In genomic region chr2:96758987-96759386, GRCh38 we compare ENCODE assay signal across 23 cellular contexts. TPM values are rescaled to one million over a fixed set of nuclear protein-coding genes. Genes with fewer than 3 reads are reported as not detected.
DNase-seq lines count a peak whose midpoint lies in the region; ATAC-seq and TF ChIP-seq lines count a peak whose summit lies in the region.
"Had no signal": no experiment of that assay in that cellular context is flagged by ENCODE, and none has a peak within 500 bp of the region (broad histone marks: within the 10 kb centered on the region; RNA-seq: fewer than 3 reads in every experiment).

No MANE protein-coding gene starts in this region.

- no TSS peak for BruUV-seq in OCI-LY7 (replicated peaks; lab: Mats Ljungman, UMichigan)

- no peak overlapping the region for H3K4me2 ChIP-seq in OCI-LY7 (ENCODE audit: low read length)
- H3K4me2 ChIP-seq in neural progenitor cell = no peak overlapping the region

- H3K27ac Mint-ChIP-seq in CD4-positive, alpha-beta T cell = peak overlapping the region; percentile 93
- no peak overlapping the region for H3K27ac Mint-ChIP-seq in neural progenitor cell
- H3K27ac Mint-ChIP-seq: activated naive CD4-positive, alpha-beta T cell treated with anti-CD3 and anti-CD28 coated beads for 36 hours had no signal

- POLR2A ChIA-PET in CD4-positive, alpha-beta T cell (lab: Charles Lee) = interaction anchor here (1.1 to 1.3 kb wide), 3 partner anchors 57 to 121 kb away, joined by 3 to 4 read pairs (median 3); partner anchors contain the start of genes CNNM3 and KANSL3
- POLR2A ChIA-PET in OCI-LY7 (lab: Charles Lee) = interaction anchor here (0.5 to 1.3 kb wide), 4 partner anchors 12 to 20 kb away, joined by 3 to 4 read pairs (median 4); no protein-coding TSS in a partner anchor

- ATAC-seq in CD4-positive, alpha-beta T cell (ENCODE audit: poor library complexity) = no peak
- ATAC-seq in GM21367 (IDR thresholded peaks at IDR 0.05; ENCODE audit: unreplicated experiment) = no peak
- no peak for ATAC-seq in GM21381 (IDR thresholded peaks at IDR 0.05; ENCODE audit: unreplicated experiment)
- ATAC-seq: activated CD4-positive, CD25-positive, alpha-beta regulatory T cell treated with anti-CD3 and anti-CD28 coated beads, Interleukin-2, amount 50 U/mL, for 24 hours had no signal

- no peaks in the 10 kb centered on the region for H3K36me3 Mint-ChIP-seq in CD4-positive, alpha-beta T cell (ENCODE audit: low read depth)
- no peaks in the 10 kb centered on the region for H3K36me3 Mint-ChIP-seq in neural progenitor cell
- H3K36me3 Mint-ChIP-seq: CD14-positive monocyte had no signal

- intact Hi-C loops in CD4-positive, alpha-beta T cell (cut with DNase I, micrococcal nuclease) = no loop called here
- intact Hi-C loops in OCI-LY7 (cut with micrococcal nuclease; ENCODE audit: unreplicated experiment) (no loop called here), colonic mucosa (cut with DNase I) (loop anchor here (10.0 kb wide), 1 partner anchor 114 kb away; the partner anchor contains the start of gene FER1L5)

- peaks cover 45% of the 10 kb centered on the region for H3K4me1 Mint-ChIP-seq in CD4-positive, alpha-beta T cell (ENCODE audit: low read depth)
- H3K4me1 Mint-ChIP-seq in neural progenitor cell = peaks cover 42% of the 10 kb centered on the region

- peaks cover 6% of the 10 kb centered on the region; the same call in 1 of the 2 replicates for H4K20me1 ChIP-seq in OCI-LY7 (ENCODE audit: insufficient read depth, low read length)
- H4K20me1 ChIP-seq in neural progenitor cell (ENCODE audit: low read depth) = peaks cover 8% of the 10 kb centered on the region

- no peaks in the 10 kb centered on the region for H3K9me2 ChIP-seq in OCI-LY7 (ENCODE audit: insufficient read depth, low read length)

- TF ChIP-seq CTCF in CD4-positive, alpha-beta T cell (IDR thresholded peaks at IDR 0.05) = no peak
- TF ChIP-seq CTCF in OCI-LY7 (conservative IDR thresholded peaks at IDR 0.05; ENCODE audit: low read length) (no peak), colonic mucosa (IDR thresholded peaks at IDR 0.05) (no peak), neural progenitor cell (IDR thresholded peaks at IDR 0.05) (no peak)

- H3K79me2 ChIP-seq in OCI-LY7 (ENCODE audit: insufficient read depth, low read depth, low read length) (peaks cover 13% of the 10 kb centered on the region; the same call in 1 of the 2 replicates), neural progenitor cell (ENCODE audit: low read depth) (peaks cover 24% of the 10 kb centered on the region)
- H3K79me2 ChIP-seq: parathyroid adenoma had no signal

- no peaks in the 10 kb centered on the region for H3K9me3 ChIP-seq in CD4-positive, alpha-beta T cell (ENCODE audit: control insufficient read depth, low read length)
- H3K9me3 ChIP-seq in OCI-LY7 (ENCODE audit: low read length) (no peaks in the 10 kb centered on the region), colonic mucosa (no peaks in the 10 kb centered on the region), neural progenitor cell (ENCODE audit: low read depth) (no peaks in the 10 kb centered on the region)
- H3K9me3 ChIP-seq: right lobe of liver, uterus had no signal

- H3K36me3 ChIP-seq in OCI-LY7 (ENCODE audit: insufficient read depth, low read length) (no peaks in the 10 kb centered on the region), colonic mucosa (no peaks in the 10 kb centered on the region), neural progenitor cell (no peaks in the 10 kb centered on the region)
- H3K36me3 ChIP-seq: right lobe of liver, uterus had no signal

- peak overlapping the region in 1 of 2 donors; percentile 79 for H3K9ac ChIP-seq in colonic mucosa (ENCODE audit: low read depth in 2 of 2, low read length in 2 of 2)
- no peak overlapping the region for H3K9ac ChIP-seq in neural progenitor cell
- H3K9ac ChIP-seq: parathyroid adenoma had no signal

- no peak overlapping the region for H3K27ac ChIP-seq in CD4-positive, alpha-beta T cell (ENCODE audit: low read depth, low read length)
- no peak overlapping the region for H3K27ac ChIP-seq in OCI-LY7 (ENCODE audit: low read depth, low read length, poor library complexity, severe bottlenecking)
- H3K27ac ChIP-seq in colonic mucosa = peak overlapping the region; percentile 56
- no peak overlapping the region for H3K27ac ChIP-seq in neural progenitor cell
- H3K27ac ChIP-seq: parathyroid adenoma, right lobe of liver, uterus had no signal

- no peaks in the 10 kb centered on the region for H3K27me3 Mint-ChIP-seq in CD4-positive, alpha-beta T cell
- peaks cover 6% of the 10 kb centered on the region for H3K27me3 Mint-ChIP-seq in neural progenitor cell (ENCODE audit: insufficient read depth, low read depth)
- H3K27me3 Mint-ChIP-seq: activated T-cell treated with anti-CD3 and anti-CD28 coated beads, Interleukin-2, amount 50 U/mL, for 24 hours had no signal

- no peaks in the 10 kb centered on the region for H3K9me3 Mint-ChIP-seq in CD4-positive, alpha-beta T cell
- H3K9me3 Mint-ChIP-seq in neural progenitor cell = no peaks in the 10 kb centered on the region
- H3K9me3 Mint-ChIP-seq: activated naive CD4-positive, alpha-beta T cell treated with anti-CD3 and anti-CD28 coated beads for 36 hours; activated T-cell treated with anti-CD3 and anti-CD28 coated beads, Interleukin-2, amount 50 U/mL, for 24 hours had no signal

- H3K27me3 ChIP-seq in CD4-positive, alpha-beta T cell (ENCODE audit: control insufficient read depth, insufficient read depth, low read length) = no peaks in the 10 kb centered on the region
- H3K27me3 ChIP-seq in colonic mucosa (no peaks in the 10 kb centered on the region), neural progenitor cell (no peaks in the 10 kb centered on the region)
- H3K27me3 ChIP-seq: right lobe of liver, uterus had no signal

- H2AFZ ChIP-seq in OCI-LY7 (ENCODE audit: low read length) = peak overlapping the region; percentile 88; the same call in 1 of the 2 replicates
- H2AFZ ChIP-seq in neural progenitor cell (replicated peaks) = peak overlapping the region; percentile 9
- H2AFZ ChIP-seq: parathyroid adenoma had no signal

- H3F3A ChIP-seq in neural progenitor cell (ENCODE audit: low read depth) = peaks cover 44% of the 10 kb centered on the region

- CTCF ChIA-PET in CD4-positive, alpha-beta T cell (lab: Charles Lee) = interaction anchor here (2.8 kb wide), 1 partner anchor 121 kb away, joined by 12 read pairs; the partner anchor contains the start of gene KANSL3
- CTCF ChIA-PET in OCI-LY7 (lab: Charles Lee; ENCODE audit: unreplicated experiment) = no interaction called here

- H3K4me1 ChIP-seq in OCI-LY7 (ENCODE audit: insufficient read depth, low read length, poor library complexity, severe bottlenecking) = peaks cover 32% of the 10 kb centered on the region
- H3K4me1 ChIP-seq in colonic mucosa = peaks cover 8% of the 10 kb centered on the region
- peaks cover 30% of the 10 kb centered on the region for H3K4me1 ChIP-seq in neural progenitor cell

- DNase-seq in CD4-positive, alpha-beta T cell = no peak
- DNase-seq in OCI-LY7 (ENCODE audit: low spot score) (no peak), colonic mucosa (peak; percentile 58), neural progenitor cell (ENCODE audit: low spot score) (no peak), occipital lobe (lab: John Stamatoyannopoulos, UW) (no peak)
- DNase-seq in stimulated activated CD4-positive, alpha-beta T cell treated with anti-CD3 and anti-CD28 coated beads, Interleukin-12 subunit alpha, Interleukin-12 subunit beta, amount 100 ng/mL, for 4 hours = no peak
- DNase-seq: activated naive CD4-positive, alpha-beta T cell treated with anti-CD3 and anti-CD28 coated beads for 36 hours; activated T-cell treated with anti-CD3 and anti-CD28 coated beads, Interleukin-2, amount 50 U/mL, for 24 hours; amygdala; GDM1; glutamatergic neuron; GOT3; IMR-90; MM.1S; NCI-H526; uterus had no signal

- H3K4me3 ChIP-seq in OCI-LY7 (ENCODE audit: low read depth, low read length, poor library complexity, severe bottlenecking) (no peak overlapping the region), colonic mucosa (no peak overlapping the region), neural progenitor cell (no peak overlapping the region)
- H3K4me3 ChIP-seq: lung, right lobe of liver, uterus had no signal

- H3K4me3 Mint-ChIP-seq in CD4-positive, alpha-beta T cell = peak overlapping the region; percentile 94
- H3K4me3 Mint-ChIP-seq in neural progenitor cell = no peak overlapping the region
- H3K4me3 Mint-ChIP-seq: CD14-positive monocyte had no signal

RNA-seq across cellular contexts. Expression of gene CNNM4, which starts 1.7 kb away (rescaled TPM):
- 1 to 10 TPM; 7.0 to 7.1 TPM for total RNA-seq in CD4-positive, alpha-beta T cell
- total RNA-seq in OCI-LY7 (2014; rRNA removed; shearing (Covaris generic)) = 5.1 and 5.4 TPM in 2 replicates
- 5.9 and 6.4 TPM in 2 replicates for total RNA-seq in OCI-LY7 (2022)
- 100 to 1,000 TPM in 1 of 2 donors, 10 to 100 TPM in 1; 80.4 to 190 TPM for total RNA-seq in colonic mucosa
- total RNA-seq in neural progenitor cell (ENCODE audit: low replicate concordance) = 15.5 and 24.4 TPM in 2 replicates
- total RNA-seq in occipital lobe = 8.1 TPM

RNA-seq across cellular contexts. Expression of gene LMAN2L, which starts 19.1 kb away (rescaled TPM):
- 1 to 10 TPM; 1.1 to 1.8 TPM for total RNA-seq in CD4-positive, alpha-beta T cell
- total RNA-seq in OCI-LY7 (2014; rRNA removed; shearing (Covaris generic)) = 12.9 and 15.5 TPM in 2 replicates
- total RNA-seq in OCI-LY7 (2022) = 10.8 and 11.3 TPM in 2 replicates
- 10 to 100 TPM; 13.5 to 24.7 TPM for total RNA-seq in colonic mucosa
- 25.9 and 39.8 TPM in 2 replicates for total RNA-seq in neural progenitor cell (ENCODE audit: low replicate concordance)
- 21.7 TPM for total RNA-seq in occipital lobe

RNA-seq across cellular contexts. Expression of gene CNNM3, which starts 57.1 kb away (rescaled TPM):
- total RNA-seq in CD4-positive, alpha-beta T cell = 10 to 100 TPM; 48.7 to 53.5 TPM
- total RNA-seq in OCI-LY7 (2014; rRNA removed; shearing (Covaris generic)) = 9.1 and 13.5 TPM in 2 replicates
- 18.2 and 18.6 TPM in 2 replicates for total RNA-seq in OCI-LY7 (2022)
- total RNA-seq in colonic mucosa = 10 to 100 TPM; 24.4 to 33.0 TPM
- 11.1 and 20.2 TPM in 2 replicates for total RNA-seq in neural progenitor cell (ENCODE audit: low replicate concordance)
- total RNA-seq in occipital lobe = 8.3 TPM
